In the genomic region with DNA sequence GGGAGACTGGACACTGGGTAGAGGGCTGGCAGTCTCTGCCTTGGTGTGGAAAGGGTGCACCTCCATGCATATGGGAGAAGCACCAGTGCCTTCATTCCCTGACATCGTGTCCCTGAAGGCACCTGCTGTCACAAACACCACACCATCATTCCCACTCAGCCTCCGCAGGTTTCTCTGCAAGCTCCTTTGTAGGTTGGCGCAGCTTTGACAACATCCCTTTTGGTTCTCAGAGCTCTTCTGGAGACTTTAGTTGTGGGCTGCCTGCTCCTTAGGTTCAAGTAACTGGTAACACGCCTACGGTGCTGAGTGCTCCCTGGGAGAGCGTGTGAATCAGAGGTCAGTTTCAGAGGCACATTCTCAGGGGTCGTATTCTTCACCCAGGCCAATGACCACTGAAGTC, we compare ENCODE assay signal across 18 cellular contexts. TPM values are rescaled to one million over a fixed set of nuclear protein-coding genes. Genes with fewer than 3 reads are reported as not detected.
DNase-seq lines count a peak whose midpoint lies in the region; ATAC-seq, FAIRE-seq and TF ChIP-seq lines count a peak whose summit lies in the region.
"Had no signal": no experiment of that assay in that cellular context is flagged by ENCODE, and none has a peak within 500 bp of the region (broad histone marks: within the 10 kb centered on the region; RNA-seq: fewer than 3 reads in every experiment).

No MANE protein-coding gene starts in this region.

- no peak for FAIRE-seq in pancreas (lab: Jason Lieb, UNC)
- FAIRE-seq: A549, GM12892 had no signal

- H3K4me1 ChIP-seq in endodermal cell (ENCODE audit: control insufficient read depth, insufficient read depth, low read length) (no peaks in the 10 kb centered on the region), pancreas (no peaks in the 10 kb centered on the region)
- H3K4me1 ChIP-seq: A549 had no signal

- H3K9ac ChIP-seq in endodermal cell (ENCODE audit: extremely low read depth, low read length, poor library complexity, severe bottlenecking) = no peak overlapping the region
- H3K9ac ChIP-seq: GM23248 had no signal

- no peaks in the 10 kb centered on the region for H3K27me3 ChIP-seq in endodermal cell (ENCODE audit: control insufficient read depth, insufficient read depth, low read length, poor library complexity, severe bottlenecking)
- no peaks in the 10 kb centered on the region for H3K27me3 ChIP-seq in pancreas

- H3K4me3 Mint-ChIP-seq in activated naive CD4-positive, alpha-beta T cell treated with anti-CD3 and anti-CD28 coated beads, Interleukin-2, amount 10 ng/mL, durations not matched to agents 7 days and 5 days = no peak overlapping the region
- H3K4me3 Mint-ChIP-seq in endodermal cell = no peak overlapping the region
- H3K4me3 Mint-ChIP-seq: CD4-positive, alpha-beta memory T cell had no signal

- H3K36me3 ChIP-seq in endodermal cell (ENCODE audit: control insufficient read depth, insufficient read depth, low read length) (peaks cover 25% of the 10 kb centered on the region), pancreas (no peaks in the 10 kb centered on the region)

- H3K9me3 ChIP-seq in endodermal cell (ENCODE audit: control insufficient read depth, low read length) (no peaks in the 10 kb centered on the region), pancreas (no peaks in the 10 kb centered on the region)
- H3K9me3 ChIP-seq: A549, HAP-1 had no signal

- ATAC-seq in GM19023 (IDR thresholded peaks at IDR 0.05; ENCODE audit: unreplicated experiment) (no peak), pancreas (no peak), GM18498 (IDR thresholded peaks at IDR 0.05; ENCODE audit: unreplicated experiment) (no peak)
- ATAC-seq: A549 had no signal

- 82 to 88% methylated on average over 7 of the region's 7 CpGs for WGBS in endodermal cell (ENCODE audit: insufficient coverage in 1 of 2, insufficient read length in 1 of 2), 2 experiments
- 85 to 88% methylated on average over 7 of the region's 7 CpGs for WGBS in pancreas, 2 donors

- H3K4me3 ChIP-seq in endodermal cell (ENCODE audit: low read length) (no peak overlapping the region), pancreas (no peak overlapping the region)
- H3K4me3 ChIP-seq: A549, GM23248, HAP-1 had no signal

- peak overlapping the region; percentile 37 for H3K27ac Mint-ChIP-seq in activated naive CD4-positive, alpha-beta T cell treated with anti-CD3 and anti-CD28 coated beads, Interleukin-2, amount 10 ng/mL, durations not matched to agents 7 days and 5 days
- peak overlapping the region; percentile 30 for H3K27ac Mint-ChIP-seq in endodermal cell
- H3K27ac Mint-ChIP-seq: CD4-positive, alpha-beta memory T cell had no signal

- TF ChIP-seq CTCF in endodermal cell (conservative IDR thresholded peaks at IDR 0.05) (no peak), pancreas (IDR thresholded peaks at IDR 0.05) (no peak)

- intact Hi-C loops in pancreas (cut with DNase I) = no loop called here

- DNase-seq in activated naive CD4-positive, alpha-beta T cell treated with anti-CD3 and anti-CD28 coated beads, Interleukin-2, amount 10 ng/mL, durations not matched to agents 7 days and 5 days = no peak
- DNase-seq in activated naive CD4-positive, alpha-beta T cell treated with anti-CD3 and anti-CD28 coated beads, Interleukin-2, amount 50 U/mL, for 16 hours = no peak
- DNase-seq in endodermal cell = no peak
- DNase-seq in putamen (ENCODE audit: low spot score) = peak; percentile 58
- DNase-seq in pancreas = no peak
- DNase-seq: AML-193; CD4-positive, alpha-beta memory T cell; DMS153; DMS79; GDM1; GM23248 had no signal

- H3K9me3 Mint-ChIP-seq in activated naive CD4-positive, alpha-beta T cell treated with anti-CD3 and anti-CD28 coated beads, Interleukin-2, amount 10 ng/mL, durations not matched to agents 7 days and 5 days = no peaks in the 10 kb centered on the region
- no peaks in the 10 kb centered on the region for H3K9me3 Mint-ChIP-seq in endodermal cell
- H3K9me3 Mint-ChIP-seq: CD4-positive, alpha-beta memory T cell had no signal

- CTCF ChIA-PET in activated naive CD4-positive, alpha-beta T cell treated with anti-CD3 and anti-CD28 coated beads, Interleukin-2, amount 10 ng/mL, durations not matched to agents 7 days and 5 days (lab: Charles Lee) = interaction anchor here (0.6 to 1.6 kb wide), 2 partner anchors 14 to 56 kb away, joined by 3 to 5 read pairs; no protein-coding TSS in a partner anchor

- H3K36me3 Mint-ChIP-seq in activated naive CD4-positive, alpha-beta T cell treated with anti-CD3 and anti-CD28 coated beads, Interleukin-2, amount 10 ng/mL, durations not matched to agents 7 days and 5 days = peaks cover 21% of the 10 kb centered on the region
- H3K36me3 Mint-ChIP-seq in endodermal cell (ENCODE audit: low read depth) = peaks cover 40% of the 10 kb centered on the region

- H3K27ac ChIP-seq in endodermal cell (ENCODE audit: low read depth, low read length) (no peak overlapping the region), pancreas (no peak overlapping the region)
- H3K27ac ChIP-seq: 22Rv1, A549, C4-2B, GM23248 had no signal

- H3K4me1 Mint-ChIP-seq in activated naive CD4-positive, alpha-beta T cell treated with anti-CD3 and anti-CD28 coated beads, Interleukin-2, amount 10 ng/mL, durations not matched to agents 7 days and 5 days = peaks cover 11% of the 10 kb centered on the region
- H3K4me1 Mint-ChIP-seq in endodermal cell = no peaks in the 10 kb centered on the region

- no peaks in the 10 kb centered on the region for H3K27me3 Mint-ChIP-seq in activated naive CD4-positive, alpha-beta T cell treated with anti-CD3 and anti-CD28 coated beads, Interleukin-2, amount 10 ng/mL, durations not matched to agents 7 days and 5 days
- H3K27me3 Mint-ChIP-seq in endodermal cell (ENCODE audit: insufficient read depth) = no peaks in the 10 kb centered on the region
- H3K27me3 Mint-ChIP-seq: CD4-positive, alpha-beta memory T cell had no signal

RNA-seq across cellular contexts. Expression of gene TULP4, which starts 50.2 kb away (rescaled TPM):
- total RNA-seq in endodermal cell (100 to 1,000 TPM; 102 to 103 TPM), pancreas (10 to 100 TPM; 46.0 to 88.8 (median 58.4) TPM)
- 24.6 TPM for polyA plus RNA-seq in endodermal cell (2013, experiment 1 of 2)
- polyA plus RNA-seq in endodermal cell (2013, experiment 2 of 2) = 26.8 TPM
- 1 to 10 TPM; 3.1 to 8.1 TPM for polyA plus RNA-seq in pancreas
